ENCODE assay signal across 17 cellular contexts in the genomic region with DNA sequence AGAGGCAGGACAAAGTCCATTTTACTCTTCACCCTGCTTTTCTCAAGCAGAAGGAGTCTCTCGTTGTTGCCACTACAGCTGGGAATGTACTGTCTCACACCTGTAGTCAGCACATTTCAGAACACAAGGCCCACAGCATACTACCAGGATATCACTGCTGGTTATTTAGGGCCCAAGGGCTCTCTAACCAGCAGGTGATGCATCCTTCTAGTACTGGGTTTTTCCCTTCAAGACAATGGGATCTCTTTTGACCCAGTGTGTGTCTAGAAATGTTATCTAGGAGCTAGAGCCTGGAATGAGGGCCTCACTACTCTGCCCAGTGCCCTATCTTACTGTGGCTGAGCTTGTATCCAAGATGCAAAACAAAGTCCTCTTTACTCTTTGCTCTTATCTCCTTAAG.
A peak's percentile ranks its signal among the peaks of the same experiment; 100 is the strongest.
DNase-seq lines count a peak whose midpoint lies in the region; ATAC-seq, FAIRE-seq and TF ChIP-seq lines count a peak whose summit lies in the region.
"Had no signal": no experiment of that assay in that cellular context is flagged by ENCODE, and none has a peak within 500 bp of the region (broad histone marks: within the 10 kb centered on the region; RNA-seq: fewer than 3 reads in every experiment).

No MANE protein-coding gene starts in this region.

- H3K4me2 ChIP-seq in DND-41 (ENCODE audit: insufficient read depth, low read length), result no peak overlapping the region
- no peak overlapping the region for H3K4me2 ChIP-seq in HepG2 (ENCODE audit: low read depth, low read length)
- H3K4me2 ChIP-seq: BLaER1, GM23338 had no signal

- FAIRE-seq in HepG2 (lab: Jason Lieb, UNC), result no peak
- FAIRE-seq: GM19239 had no signal

- H3K9me3 ChIP-seq in DND-41 (ENCODE audit: insufficient read depth, low read length, severe bottlenecking) (no peaks in the 10 kb centered on the region), thyroid gland (no peaks in the 10 kb centered on the region), HepG2 (ENCODE audit: low read length) (peaks cover 5% of the 10 kb centered on the region; the same call in 1 of the 2 replicates), T-helper 17 cell (ENCODE audit: control insufficient read depth, low read length, poor library complexity, severe bottlenecking) (no peaks in the 10 kb centered on the region)
- H3K9me3 ChIP-seq: BLaER1 had no signal

- 86 to 100% methylated on average over 1 of the region's 1 CpG for WGBS in thyroid gland, 2 donors
- 0% methylated on average over 1 of the region's 1 CpG for WGBS in HepG2 (ENCODE audit: low lambda C conversion rate)

- POLR2A ChIA-PET in HepG2 (lab: Yijun Ruan, JAX), result no interaction called here

- H2AFZ ChIP-seq in DND-41 (ENCODE audit: low read depth, low read length) (peak overlapping the region; percentile 47; the same call in 1 of the 2 replicates), HepG2 (ENCODE audit: low read length) (no peak overlapping the region)
- H2AFZ ChIP-seq: GM23338 had no signal

- intact Hi-C loops in thyroid gland (cut with DNase I), result no loop called here
- intact Hi-C loops in HepG2 (cut with micrococcal nuclease; ENCODE audit: unreplicated experiment), result no loop called here

- in situ Hi-C loops in HepG2 (cut with HindIII; ENCODE audit: extremely low pct_ligation_motif_present, low pct_unique_long_range_greater_than_20kb), result no loop called here

- H3K27ac Mint-ChIP-seq in stimulated activated memory B cell treated with anti-CD40 and anti-IgM and Interleukin-4, amounts not matched to agents 10 μg/mL and 1 μg/mL and 100 μg/mL, for 72 hours, result no peak overlapping the region
- no peak overlapping the region for H3K27ac Mint-ChIP-seq in T-helper 17 cell
- H3K27ac Mint-ChIP-seq: CD4-positive, alpha-beta memory T cell; GM23338; HFFc6 had no signal

- no peak overlapping the region for H3K4me3 Mint-ChIP-seq in stimulated activated memory B cell treated with anti-CD40 and anti-IgM and Interleukin-4, amounts not matched to agents 10 μg/mL and 1 μg/mL and 100 μg/mL, for 72 hours
- H3K4me3 Mint-ChIP-seq in T-helper 17 cell, result no peak overlapping the region
- H3K4me3 Mint-ChIP-seq: CD14-positive monocyte; CD4-positive, alpha-beta memory T cell; GM23338; HFFc6 had no signal

- BruUV-seq in HepG2 (replicated peaks; lab: Mats Ljungman, UMichigan), result no TSS peak

- H3K27me3 Mint-ChIP-seq in stimulated activated memory B cell treated with anti-CD40 and anti-IgM and Interleukin-4, amounts not matched to agents 10 μg/mL and 1 μg/mL and 100 μg/mL, for 72 hours, result no peaks in the 10 kb centered on the region
- H3K27me3 Mint-ChIP-seq in T-helper 17 cell, result no peaks in the 10 kb centered on the region
- H3K27me3 Mint-ChIP-seq: CD4-positive, alpha-beta memory T cell had no signal

- no peak overlapping the region for H3K9ac ChIP-seq in DND-41 (ENCODE audit: low read depth, low read length)
- no peak overlapping the region for H3K9ac ChIP-seq in HepG2 (ENCODE audit: insufficient read depth, low read depth, low read length)
- H3K9ac ChIP-seq: BLaER1 had no signal

- H3K4me1 Mint-ChIP-seq in stimulated activated memory B cell treated with anti-CD40 and anti-IgM and Interleukin-4, amounts not matched to agents 10 μg/mL and 1 μg/mL and 100 μg/mL, for 72 hours, result no peaks in the 10 kb centered on the region
- H3K4me1 Mint-ChIP-seq in T-helper 17 cell, result no peaks in the 10 kb centered on the region
- H3K4me1 Mint-ChIP-seq: CD14-positive monocyte; CD4-positive, alpha-beta memory T cell; GM23338 had no signal

- H3K36me3 Mint-ChIP-seq in stimulated activated memory B cell treated with anti-CD40 and anti-IgM and Interleukin-4, amounts not matched to agents 10 μg/mL and 1 μg/mL and 100 μg/mL, for 72 hours, result no peaks in the 10 kb centered on the region
- no peaks in the 10 kb centered on the region for H3K36me3 Mint-ChIP-seq in T-helper 17 cell (ENCODE audit: low read depth)
- H3K36me3 Mint-ChIP-seq: CD14-positive monocyte; CD4-positive, alpha-beta memory T cell had no signal

- H3K4me3 ChIP-seq in DND-41 (ENCODE audit: low read depth in 1 of 2, low read length in 2 of 2), result no peak overlapping the region
- H3K4me3 ChIP-seq in thyroid gland (replicated peaks in 1 of 3), result no peak overlapping the region
- H3K4me3 ChIP-seq in HepG2 (replicated peaks in 1 of 3; ENCODE audit: insufficient read depth in 1 of 3, low read depth in 2 of 3, low read length in 3 of 3), result no peak overlapping the region
- H3K4me3 ChIP-seq: BLaER1, GM23338 had no signal

- H3K27me3 ChIP-seq in DND-41 (ENCODE audit: insufficient read depth, low read length, poor library complexity) (no peaks in the 10 kb centered on the region), thyroid gland (no peaks in the 10 kb centered on the region), HepG2 (ENCODE audit: control insufficient read depth in 1 of 2, insufficient read depth in 2 of 2, low read length in 2 of 2) (no peaks in the 10 kb centered on the region)
- H3K27me3 ChIP-seq: BLaER1 had no signal

- CTCF ChIA-PET in HepG2 (lab: Yijun Ruan, JAX; ENCODE audit: low intra/inter-chr PET ratio, low total read pairs), result no interaction called here

- no peaks in the 10 kb centered on the region for H3K36me3 ChIP-seq in DND-41 (ENCODE audit: insufficient read depth, low read length)
- no peaks in the 10 kb centered on the region for H3K36me3 ChIP-seq in thyroid gland
- H3K36me3 ChIP-seq in HepG2 (replicated peaks in 1 of 2; ENCODE audit: control insufficient read depth in 1 of 2, insufficient read depth in 2 of 2, low read length in 2 of 2), result no peaks in the 10 kb centered on the region
- H3K36me3 ChIP-seq: BLaER1 had no signal

- H3K27ac ChIP-seq in DND-41 (ENCODE audit: low read length), result no peak overlapping the region
- no peak overlapping the region for H3K27ac ChIP-seq in thyroid gland
- no peak overlapping the region for H3K27ac ChIP-seq in HepG2 (ENCODE audit: extremely low read length, insufficient read depth, low read length)
- H3K27ac ChIP-seq: BLaER1 had no signal

- TF ChIP-seq POLR2A in thyroid gland (IDR thresholded peaks at IDR 0.05) (no peak), HepG2 (IDR thresholded peaks at IDR 0.05; ENCODE audit: insufficient read depth in 1 of 2, low read depth in 2 of 2, low read length in 2 of 2) (no peak)

- DNase-seq in DND-41 (no peak), OCI-M1 (lab: John Stamatoyannopoulos, UW) (peak; percentile 8), thyroid gland (no peak), HepG2 (ENCODE audit: low spot score) (no peak), T-helper 17 cell (no peak)
- DNase-seq: 8988T; CD4-positive, alpha-beta memory T cell; DMS153; DMS79; GF-D8; HFFc6 had no signal

- H3K4me1 ChIP-seq in DND-41 (ENCODE audit: insufficient read depth, low read length), result no peaks in the 10 kb centered on the region
- H3K4me1 ChIP-seq in thyroid gland, result no peaks in the 10 kb centered on the region
- H3K4me1 ChIP-seq in HepG2 (ENCODE audit: insufficient read depth, low read length), result no peaks in the 10 kb centered on the region
- H3K4me1 ChIP-seq: BLaER1 had no signal

- peaks cover 14% of the 10 kb centered on the region for H3K9me3 Mint-ChIP-seq in stimulated activated memory B cell treated with anti-CD40 and anti-IgM and Interleukin-4, amounts not matched to agents 10 μg/mL and 1 μg/mL and 100 μg/mL, for 72 hours
- H3K9me3 Mint-ChIP-seq: GM23338, HFFc6 had no signal

- no peaks in the 10 kb centered on the region for H4K20me1 ChIP-seq in DND-41 (ENCODE audit: insufficient read depth, low read length)
- H4K20me1 ChIP-seq in HepG2 (ENCODE audit: insufficient read depth, low read length), result no peaks in the 10 kb centered on the region
- H4K20me1 ChIP-seq: BLaER1 had no signal

- no peak for TF ChIP-seq CTCF in DND-41 (IDR thresholded peaks at IDR 0.05; ENCODE audit: borderline replicate concordance, extremely low read depth, low read length, poor library complexity, severe bottlenecking)
- no peak for TF ChIP-seq CTCF in thyroid gland (IDR thresholded peaks at IDR 0.05)
- no peak for TF ChIP-seq CTCF in HepG2 (CRISPR knock-in tag; IDR thresholded peaks at IDR 0.05)

- ATAC-seq in DND-41 (ENCODE audit: insufficient read depth, low read depth) (no peak), HG02798 (IDR thresholded peaks at IDR 0.05; ENCODE audit: poor library complexity, unreplicated experiment) (peak; percentile 16), HepG2 (no peak), T-helper 17 cell (no peak)
- peak; percentile 34 for ATAC-seq in stimulated activated memory B cell treated with anti-CD40 and anti-IgM and Interleukin-4, amounts not matched to agents 10 μg/mL and 1 μg/mL and 100 μg/mL, for 72 hours

- TF ChIP-seq EP300 in HepG2 (IDR thresholded peaks at IDR 0.05; ENCODE audit: low read depth in 2 of 2, low read length in 2 of 2), result no peak
- TF ChIP-seq EP300 in HepG2 (CRISPR knock-in tag; IDR thresholded peaks at IDR 0.05; ENCODE audit: borderline replicate concordance), result no peak

- H3K79me2 ChIP-seq in DND-41 (ENCODE audit: insufficient read depth, low read length) (no peaks in the 10 kb centered on the region), HepG2 (ENCODE audit: insufficient read depth, low read length) (no peaks in the 10 kb centered on the region)

- TF ChIP-seq RAD21 in HepG2 (CRISPR knock-in tag; IDR thresholded peaks at IDR 0.05), result no peak

TF ChIP-seq in HepG2, 621 proteins besides CTCF, POLR2A, EP300 and RAD21:
- TF ChIP-seq, protein P1, sequence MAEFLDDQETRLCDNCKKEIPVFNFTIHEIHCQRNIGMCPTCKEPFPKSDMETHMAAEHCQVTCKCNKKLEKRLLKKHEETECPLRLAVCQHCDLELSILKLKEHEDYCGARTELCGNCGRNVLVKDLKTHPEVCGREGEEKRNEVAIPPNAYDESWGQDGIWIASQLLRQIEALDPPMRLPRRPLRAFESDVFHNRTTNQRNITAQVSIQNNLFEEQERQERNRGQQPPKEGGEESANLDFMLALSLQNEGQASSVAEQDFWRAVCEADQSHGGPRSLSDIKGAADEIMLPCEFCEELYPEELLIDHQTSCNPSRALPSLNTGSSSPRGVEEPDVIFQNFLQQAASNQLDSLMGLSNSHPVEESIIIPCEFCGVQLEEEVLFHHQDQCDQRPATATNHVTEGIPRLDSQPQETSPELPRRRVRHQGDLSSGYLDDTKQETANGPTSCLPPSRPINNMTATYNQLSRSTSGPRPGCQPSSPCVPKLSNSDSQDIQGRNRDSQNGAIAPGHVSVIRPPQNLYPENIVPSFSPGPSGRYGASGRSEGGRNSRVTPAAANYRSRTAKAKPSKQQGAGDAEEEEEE (CRISPR knock-in tag; IDR thresholded peaks at IDR 0.05; ENCODE audit: borderline replicate concordance), result no peak

Comparison
In these comparisons a context has a peak if more than half of its experiments do, and no peak if none do; other contexts are left out.
1. ATAC-seq: peak in HG02798 (single experiment) and stimulated activated memory B cell treated with anti-CD40 and anti-IgM and Interleukin-4, amounts not matched to agents 10 μg/mL and 1 μg/mL and 100 μg/mL, for 72 hours (single experiment); none in DND-41 (single experiment), HepG2 (single experiment) and T-helper 17 cell (single experiment).